Comparison of ENCODE assay signal across 8 cellular contexts in the genomic region with DNA sequence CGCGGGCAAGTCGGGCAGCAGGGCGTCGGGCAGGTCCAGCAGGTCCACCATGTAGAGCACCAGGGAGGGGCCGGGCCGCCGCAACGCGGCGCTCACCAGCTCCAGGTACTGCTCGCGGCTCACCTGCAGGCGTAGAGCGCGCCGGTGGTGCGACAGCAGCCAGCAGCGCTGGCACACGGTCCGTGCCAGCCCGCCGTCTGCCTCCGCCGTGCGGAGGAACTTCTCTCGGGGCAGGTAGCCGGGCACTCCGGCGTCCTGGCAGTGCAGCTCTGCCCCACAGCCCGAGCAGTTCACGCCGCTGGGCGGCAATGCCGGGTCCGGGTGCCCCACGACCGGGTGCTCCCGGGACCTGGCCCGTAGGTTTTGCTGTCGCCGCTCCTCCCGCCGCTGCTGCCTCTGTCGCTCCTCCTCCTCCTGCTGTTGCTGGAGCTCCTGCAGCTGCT. TPM values are rescaled to one million over a fixed set of nuclear protein-coding genes. Genes with fewer than 3 reads are reported as not detected.
DNase-seq lines count a peak whose midpoint lies in the region; ATAC-seq and TF ChIP-seq lines count a peak whose summit lies in the region.

No MANE protein-coding gene starts in this region.

- peak overlapping the region; percentile 84; the same call in 1 of the 2 replicates for H3K27ac ChIP-seq in PC-9

- peaks cover 78% of the 10 kb centered on the region for H3K79me2 ChIP-seq in PC-9 (ENCODE audit: low read depth)

- peaks cover 43% of the 10 kb centered on the region for H3K4me1 Mint-ChIP-seq in activated naive CD8-positive, alpha-beta T cell treated with anti-CD3 and anti-CD28 coated beads, Interleukin-2, amount 10 ng/mL, durations not matched to agents 7 days and 5 days

- intact Hi-C loops in PC-9 (cut with micrococcal nuclease; ENCODE audit: unreplicated experiment): no loop called here

- CTCF ChIA-PET in PC-9 (lab: Charles Lee): no interaction called here

- no peaks in the 10 kb centered on the region for H3K9me2 ChIP-seq in PC-9 (ENCODE audit: insufficient read depth)

- peaks cover 38% of the 10 kb centered on the region for H3K36me3 Mint-ChIP-seq in activated naive CD8-positive, alpha-beta T cell treated with anti-CD3 and anti-CD28 coated beads, Interleukin-2, amount 10 ng/mL, durations not matched to agents 7 days and 5 days

- H3K4me1 ChIP-seq in PC-9 (replicated peaks; ENCODE audit: insufficient read depth) (peaks cover 25% of the 10 kb centered on the region), iPS-15b (ENCODE audit: control insufficient read depth, insufficient read depth, low read length) (no peaks in the 10 kb centered on the region)

- ATAC-seq in HG02973 (IDR thresholded peaks at IDR 0.05; ENCODE audit: unreplicated experiment): peak; percentile 31
- ATAC-seq in activated naive CD8-positive, alpha-beta T cell treated with anti-CD3 and anti-CD28 coated beads, Interleukin-2, amount 10 ng/mL, durations not matched to agents 7 days and 5 days (ENCODE audit: low read depth): peak; percentile 21

- no TSS peak for BruUV-seq in PC-9 (replicated peaks; lab: Mats Ljungman, UMichigan)

- H3K4me3 Mint-ChIP-seq in activated naive CD8-positive, alpha-beta T cell treated with anti-CD3 and anti-CD28 coated beads, Interleukin-2, amount 10 ng/mL, durations not matched to agents 7 days and 5 days: peak overlapping the region; percentile 99

- peak overlapping the region; percentile 97 for H2AFZ ChIP-seq in PC-9

- peaks cover 12% of the 10 kb centered on the region for H3K9me3 Mint-ChIP-seq in activated naive CD8-positive, alpha-beta T cell treated with anti-CD3 and anti-CD28 coated beads, Interleukin-2, amount 10 ng/mL, durations not matched to agents 7 days and 5 days

- H3K27me3 ChIP-seq in PC-9 (ENCODE audit: insufficient read depth, low read depth): no peaks in the 10 kb centered on the region
- no peaks in the 10 kb centered on the region for H3K27me3 ChIP-seq in iPS-15b (ENCODE audit: control insufficient read depth, insufficient read depth, low read length)

- POLR2A ChIA-PET in PC-9 (lab: Charles Lee; ENCODE audit: unreplicated experiment): interaction anchor here (0.6 to 1.0 kb wide), 8 partner anchors 57 to 1705 kb away, joined by 3 to 5 read pairs (median 4); no protein-coding TSS in a partner anchor
- POLR2A ChIA-PET in activated naive CD8-positive, alpha-beta T cell treated with anti-CD3 and anti-CD28 coated beads, Interleukin-2, amount 10 ng/mL, durations not matched to agents 7 days and 5 days (lab: Charles Lee): interaction anchor here (0.8 to 4.7 kb wide), 10 partner anchors 11 to 590 kb away, joined by 4 to 107 read pairs (median 12); a partner anchor contains a TSS

- peak overlapping the region; percentile 85 for H3K9ac ChIP-seq in iPS-15b (ENCODE audit: low read depth, low read length)

- peaks cover 11% of the 10 kb centered on the region for H3F3A ChIP-seq in PC-9 (ENCODE audit: insufficient read depth, low read depth)

- H4K20me1 ChIP-seq in PC-9 (ENCODE audit: insufficient read depth): peaks cover 35% of the 10 kb centered on the region

- peaks cover 21% of the 10 kb centered on the region for H3K36me3 ChIP-seq in PC-9 (ENCODE audit: low read depth)
- H3K36me3 ChIP-seq in iPS-15b (ENCODE audit: control insufficient read depth, insufficient read depth, low read length): peaks cover 7% of the 10 kb centered on the region

- no peaks in the 10 kb centered on the region for H3K27me3 Mint-ChIP-seq in activated naive CD8-positive, alpha-beta T cell treated with anti-CD3 and anti-CD28 coated beads, Interleukin-2, amount 10 ng/mL, durations not matched to agents 7 days and 5 days

- peak overlapping the region; percentile 83 for H3K4me2 ChIP-seq in PC-9

- peak; percentile 21 to 66 for DNase-seq in SHP77 (lab: John Stamatoyannopoulos, UW)
- DNase-seq in SHP77 treated with DMSO at 0.1 percent for 48 hours (lab: John Stamatoyannopoulos, UW): no peak
- peak; percentile 62 to 64 for DNase-seq in PC-9
- peak; percentile 70 for DNase-seq in activated naive CD8-positive, alpha-beta T cell treated with anti-CD3 and anti-CD28 coated beads, Interleukin-2, amount 10 ng/mL, durations not matched to agents 7 days and 5 days
- DNase-seq in stimulated activated CD4-positive, alpha-beta T cell treated with anti-CD3 and anti-CD28 coated beads, Interleukin-12 subunit alpha, Interleukin-12 subunit beta, amount 100 ng/mL, for 48 hours (ENCODE audit: low read depth in 2 of 3, low spot score in 1 of 3): peak in 2 of 3 donors; percentile 32 to 37
- DNase-seq in pons (ENCODE audit: low spot score): no peak

- no peak for TF ChIP-seq CTCF in PC-9 (conservative IDR thresholded peaks at IDR 0.05)

- H3K4me3 ChIP-seq in PC-9 (peak overlapping the region; percentile 91), iPS-15b (ENCODE audit: low read depth, low read length) (peak overlapping the region; percentile 81)

- H3K9me3 ChIP-seq in PC-9 (ENCODE audit: insufficient read depth, low read depth) (no peaks in the 10 kb centered on the region), iPS-15b (ENCODE audit: control insufficient read depth, insufficient read depth, low read length) (no peaks in the 10 kb centered on the region)

- H3K27ac Mint-ChIP-seq in activated naive CD8-positive, alpha-beta T cell treated with anti-CD3 and anti-CD28 coated beads, Interleukin-2, amount 10 ng/mL, durations not matched to agents 7 days and 5 days: peak overlapping the region; percentile 99

RNA-seq across cellular contexts. Expression of a gene that starts 0.5 kb away (rescaled TPM):
- total RNA-seq in PC-9 (2021): 24.1 and 25.3 TPM in 2 replicates
- total RNA-seq in activated naive CD8-positive, alpha-beta T cell treated with anti-CD3 and anti-CD28 coated beads, Interleukin-2, amount 10 ng/mL, durations not matched to agents 7 days and 5 days: 10 to 100 TPM; 22.4 to 23.6 TPM

RNA-seq across cellular contexts. Expression of a gene that starts 1.8 kb away (rescaled TPM):
- total RNA-seq in PC-9 (2021): 62.0 and 77.1 TPM in 2 replicates
- total RNA-seq in activated naive CD8-positive, alpha-beta T cell treated with anti-CD3 and anti-CD28 coated beads, Interleukin-2, amount 10 ng/mL, durations not matched to agents 7 days and 5 days: 100 to 1,000 TPM; 117 TPM

Comparison
In these comparisons a context has a peak if more than half of its experiments do, and no peak if none do; other contexts are left out.
1. DNase-seq: peak in SHP77 (2 of 2), PC-9 (2 of 2), activated naive CD8-positive, alpha-beta T cell treated with anti-CD3 and anti-CD28 coated beads, Interleukin-2, amount 10 ng/mL, durations not matched to agents 7 days and 5 days (single experiment) and stimulated activated CD4-positive, alpha-beta T cell treated with anti-CD3 and anti-CD28 coated beads, Interleukin-12 subunit alpha, Interleukin-12 subunit beta, amount 100 ng/mL, for 48 hours (2 of 3); none in SHP77 treated with DMSO at 0.1 percent for 48 hours (single experiment) and pons (single experiment).